1 cellular context compared by ENCODE assay signal in the genomic region with DNA sequence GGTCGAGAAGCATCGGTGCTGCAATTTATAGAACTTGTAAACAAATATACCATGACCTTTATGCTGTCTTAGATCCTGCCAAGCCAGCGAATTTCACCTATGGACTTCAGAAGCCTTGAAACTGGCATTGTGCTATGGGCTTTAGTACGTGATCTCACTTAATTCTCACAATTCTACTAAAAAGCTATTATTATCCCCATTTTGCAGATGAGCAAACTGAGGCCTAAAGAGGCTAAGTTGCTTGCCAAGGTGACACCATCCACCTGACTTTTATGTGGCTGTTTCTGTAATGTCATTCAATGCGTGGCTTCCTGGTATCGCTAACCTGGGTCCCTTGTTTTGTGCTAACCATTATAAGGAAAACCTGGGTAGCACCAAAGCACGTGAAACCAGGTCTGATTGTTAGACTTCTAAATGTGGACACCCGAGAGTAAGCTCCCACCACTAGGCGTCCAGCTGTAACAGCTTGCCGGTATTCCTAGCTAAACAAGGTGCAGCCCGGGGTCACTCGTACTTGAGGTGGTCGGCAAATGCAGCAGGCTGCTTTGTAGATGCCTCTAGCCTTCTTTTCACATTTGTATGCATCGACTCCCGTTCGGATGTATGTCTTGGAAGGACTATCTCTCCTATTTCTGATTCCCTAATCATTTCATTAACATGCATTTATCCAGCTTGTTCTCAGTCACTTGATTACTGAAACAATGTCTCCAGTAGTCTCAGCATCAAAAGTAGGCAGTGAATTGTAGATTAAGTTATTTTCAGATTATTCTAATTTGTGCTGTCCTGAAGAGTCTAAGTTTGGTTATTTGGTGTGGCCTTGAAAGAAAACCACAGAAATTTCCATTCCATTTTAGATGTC.
A peak's percentile ranks its signal among the peaks of the same experiment; 100 is the strongest.
TF ChIP-seq lines count a peak whose summit lies in the region.

No MANE protein-coding gene starts in this region.

TF ChIP-seq in K562, 482 proteins besides CTCF, POLR2A, EP300 and RAD21 (continued from another document and continues in another):
- TF ChIP-seq RFX5 (IDR thresholded peaks at IDR 0.05; ENCODE audit: low read depth, low read length) (no peak), NFIC (IDR thresholded peaks at IDR 0.05) (no peak), KDM4B (IDR thresholded peaks at IDR 0.05; ENCODE audit: borderline replicate concordance in 2 of 2, low read depth in 1 of 2) (no peak), HDAC3 (IDR thresholded peaks at IDR 0.05; ENCODE audit: borderline replicate concordance, partially characterized antibody) (peak; percentile 28), TBP (optimal IDR thresholded peaks at IDR 0.05; ENCODE audit: low read depth, low read length) (no peak), ZNF551 (CRISPR knock-in tag; IDR thresholded peaks at IDR 0.05) (no peak), ZNF830 (CRISPR knock-in tag; IDR thresholded peaks at IDR 0.05) (no peak), FIP1L1 (IDR thresholded peaks at IDR 0.05; ENCODE audit: low read depth, low read length, poor library complexity, severe bottlenecking) (no peak), NFYB (IDR thresholded peaks at IDR 0.05; ENCODE audit: extremely low read depth, insufficient read length) (no peak), PURB (CRISPR knock-in tag; IDR thresholded peaks at IDR 0.05; ENCODE audit: low read depth) (no peak), TCF7 (IDR thresholded peaks at IDR 0.05; ENCODE audit: borderline replicate concordance) (no peak), TRIM28 (IDR thresholded peaks at IDR 0.05) (no peak), ZC3H4 (CRISPR knock-in tag; IDR thresholded peaks at IDR 0.05; ENCODE audit: borderline replicate concordance) (no peak), BMI1 (IDR thresholded peaks at IDR 0.05; ENCODE audit: low read length) (no peak), ZFP1 (CRISPR knock-in tag; IDR thresholded peaks at IDR 0.05) (no peak), PHB2 (IDR thresholded peaks at IDR 0.05; ENCODE audit: low read depth) (no peak), SMAD1 (IDR thresholded peaks at IDR 0.05; ENCODE audit: low read depth, low read length, partially characterized antibody) (no peak), HDAC2 (IDR thresholded peaks at IDR 0.05) (peak; percentile 99), NFXL1 (CRISPR knock-in tag; IDR thresholded peaks at IDR 0.05) (no peak), POLR2AphosphoS5 (IDR thresholded peaks at IDR 0.05; ENCODE audit: control insufficient read depth, insufficient read depth, low read depth, low read length) (no peak), XRCC3 (IDR thresholded peaks at IDR 0.05) (no peak), ZNF780A (CRISPR knock-in tag; IDR thresholded peaks at IDR 0.05) (no peak), BRD9 (IDR thresholded peaks at IDR 0.05; ENCODE audit: low read depth, partially characterized antibody) (peak; percentile 29), HDAC8 (tag; IDR thresholded peaks at IDR 0.05) (no peak), KDM1A (IDR thresholded peaks at IDR 0.05) (peak; percentile 95 to 98), NFE2 (IDR thresholded peaks at IDR 0.05; ENCODE audit: low read depth) (no peak), FOXJ3 (CRISPR knock-in tag; IDR thresholded peaks at IDR 0.05) (0 out of 2 replicates have a peak, but pooled peaks have one; percentile 16), KLF10 (CRISPR knock-in tag; IDR thresholded peaks at IDR 0.05) (0 out of 2 replicates have a peak, but pooled peaks have one; percentile 28), SREBF1 (IDR thresholded peaks at IDR 0.05; ENCODE audit: borderline replicate concordance, low read depth, low read length) (no peak), CREB1 (IDR thresholded peaks at IDR 0.05) (no peak), CREB1 (CRISPR knock-in tag; IDR thresholded peaks at IDR 0.05) (no peak), ZNF699 (CRISPR knock-in tag; IDR thresholded peaks at IDR 0.05; ENCODE audit: insufficient replicate concordance) (no peak), ZNF263 (CRISPR knock-in tag; IDR thresholded peaks at IDR 0.05; ENCODE audit: borderline replicate concordance) (peak; percentile 77; the same call in 1 of the 2 replicates), ZNF707 (CRISPR knock-in tag; conservative IDR thresholded peaks at IDR 0.05) (no peak), RAD51 (IDR thresholded peaks at IDR 0.05; ENCODE audit: borderline replicate concordance, low read depth) (0 out of 2 replicates have a peak, but pooled peaks have one; percentile 2)
- TF ChIP-seq, protein P1, sequence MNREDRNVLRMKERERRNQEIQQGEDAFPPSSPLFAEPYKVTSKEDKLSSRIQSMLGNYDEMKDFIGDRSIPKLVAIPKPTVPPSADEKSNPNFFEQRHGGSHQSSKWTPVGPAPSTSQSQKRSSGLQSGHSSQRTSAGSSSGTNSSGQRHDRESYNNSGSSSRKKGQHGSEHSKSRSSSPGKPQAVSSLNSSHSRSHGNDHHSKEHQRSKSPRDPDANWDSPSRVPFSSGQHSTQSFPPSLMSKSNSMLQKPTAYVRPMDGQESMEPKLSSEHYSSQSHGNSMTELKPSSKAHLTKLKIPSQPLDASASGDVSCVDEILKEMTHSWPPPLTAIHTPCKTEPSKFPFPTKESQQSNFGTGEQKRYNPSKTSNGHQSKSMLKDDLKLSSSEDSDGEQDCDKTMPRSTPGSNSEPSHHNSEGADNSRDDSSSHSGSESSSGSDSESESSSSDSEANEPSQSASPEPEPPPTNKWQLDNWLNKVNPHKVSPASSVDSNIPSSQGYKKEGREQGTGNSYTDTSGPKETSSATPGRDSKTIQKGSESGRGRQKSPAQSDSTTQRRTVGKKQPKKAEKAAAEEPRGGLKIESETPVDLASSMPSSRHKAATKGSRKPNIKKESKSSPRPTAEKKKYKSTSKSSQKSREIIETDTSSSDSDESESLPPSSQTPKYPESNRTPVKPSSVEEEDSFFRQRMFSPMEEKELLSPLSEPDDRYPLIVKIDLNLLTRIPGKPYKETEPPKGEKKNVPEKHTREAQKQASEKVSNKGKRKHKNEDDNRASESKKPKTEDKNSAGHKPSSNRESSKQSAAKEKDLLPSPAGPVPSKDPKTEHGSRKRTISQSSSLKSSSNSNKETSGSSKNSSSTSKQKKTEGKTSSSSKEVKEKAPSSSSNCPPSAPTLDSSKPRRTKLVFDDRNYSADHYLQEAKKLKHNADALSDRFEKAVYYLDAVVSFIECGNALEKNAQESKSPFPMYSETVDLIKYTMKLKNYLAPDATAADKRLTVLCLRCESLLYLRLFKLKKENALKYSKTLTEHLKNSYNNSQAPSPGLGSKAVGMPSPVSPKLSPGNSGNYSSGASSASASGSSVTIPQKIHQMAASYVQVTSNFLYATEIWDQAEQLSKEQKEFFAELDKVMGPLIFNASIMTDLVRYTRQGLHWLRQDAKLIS (CRISPR knock-in tag; IDR thresholded peaks at IDR 0.05), result no peak
- TF ChIP-seq, protein P2, sequence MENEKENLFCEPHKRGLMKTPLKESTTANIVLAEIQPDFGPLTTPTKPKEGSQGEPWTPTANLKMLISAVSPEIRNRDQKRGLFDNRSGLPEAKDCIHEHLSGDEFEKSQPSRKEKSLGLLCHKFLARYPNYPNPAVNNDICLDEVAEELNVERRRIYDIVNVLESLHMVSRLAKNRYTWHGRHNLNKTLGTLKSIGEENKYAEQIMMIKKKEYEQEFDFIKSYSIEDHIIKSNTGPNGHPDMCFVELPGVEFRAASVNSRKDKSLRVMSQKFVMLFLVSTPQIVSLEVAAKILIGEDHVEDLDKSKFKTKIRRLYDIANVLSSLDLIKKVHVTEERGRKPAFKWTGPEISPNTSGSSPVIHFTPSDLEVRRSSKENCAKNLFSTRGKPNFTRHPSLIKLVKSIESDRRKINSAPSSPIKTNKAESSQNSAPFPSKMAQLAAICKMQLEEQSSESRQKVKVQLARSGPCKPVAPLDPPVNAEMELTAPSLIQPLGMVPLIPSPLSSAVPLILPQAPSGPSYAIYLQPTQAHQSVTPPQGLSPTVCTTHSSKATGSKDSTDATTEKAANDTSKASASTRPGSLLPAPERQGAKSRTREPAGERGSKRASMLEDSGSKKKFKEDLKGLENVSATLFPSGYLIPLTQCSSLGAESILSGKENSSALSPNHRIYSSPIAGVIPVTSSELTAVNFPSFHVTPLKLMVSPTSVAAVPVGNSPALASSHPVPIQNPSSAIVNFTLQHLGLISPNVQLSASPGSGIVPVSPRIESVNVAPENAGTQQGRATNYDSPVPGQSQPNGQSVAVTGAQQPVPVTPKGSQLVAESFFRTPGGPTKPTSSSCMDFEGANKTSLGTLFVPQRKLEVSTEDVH (IDR thresholded peaks at IDR 0.05; ENCODE audit: low read depth, partially characterized antibody), result no peak
- TF ChIP-seq, protein P3, sequence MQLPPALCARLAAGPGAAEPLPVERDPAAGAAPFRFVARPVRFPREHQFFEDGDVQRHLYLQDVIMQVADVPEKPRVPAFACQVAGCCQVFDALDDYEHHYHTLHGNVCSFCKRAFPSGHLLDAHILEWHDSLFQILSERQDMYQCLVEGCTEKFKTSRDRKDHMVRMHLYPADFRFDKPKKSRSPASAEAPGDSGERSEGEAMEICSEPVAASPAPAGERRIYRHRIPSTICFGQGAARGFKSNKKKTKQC (CRISPR knock-in tag; IDR thresholded peaks at IDR 0.05), result no peak
- TF ChIP-seq, protein P4, sequence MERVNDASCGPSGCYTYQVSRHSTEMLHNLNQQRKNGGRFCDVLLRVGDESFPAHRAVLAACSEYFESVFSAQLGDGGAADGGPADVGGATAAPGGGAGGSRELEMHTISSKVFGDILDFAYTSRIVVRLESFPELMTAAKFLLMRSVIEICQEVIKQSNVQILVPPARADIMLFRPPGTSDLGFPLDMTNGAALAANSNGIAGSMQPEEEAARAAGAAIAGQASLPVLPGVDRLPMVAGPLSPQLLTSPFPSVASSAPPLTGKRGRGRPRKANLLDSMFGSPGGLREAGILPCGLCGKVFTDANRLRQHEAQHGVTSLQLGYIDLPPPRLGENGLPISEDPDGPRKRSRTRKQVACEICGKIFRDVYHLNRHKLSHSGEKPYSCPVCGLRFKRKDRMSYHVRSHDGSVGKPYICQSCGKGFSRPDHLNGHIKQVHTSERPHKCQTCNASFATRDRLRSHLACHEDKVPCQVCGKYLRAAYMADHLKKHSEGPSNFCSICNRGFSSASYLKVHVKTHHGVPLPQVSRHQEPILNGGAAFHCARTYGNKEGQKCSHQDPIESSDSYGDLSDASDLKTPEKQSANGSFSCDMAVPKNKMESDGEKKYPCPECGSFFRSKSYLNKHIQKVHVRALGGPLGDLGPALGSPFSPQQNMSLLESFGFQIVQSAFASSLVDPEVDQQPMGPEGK (CRISPR knock-in tag; IDR thresholded peaks at IDR 0.05; ENCODE audit: borderline replicate concordance), result no peak
- TF ChIP-seq, protein P5, sequence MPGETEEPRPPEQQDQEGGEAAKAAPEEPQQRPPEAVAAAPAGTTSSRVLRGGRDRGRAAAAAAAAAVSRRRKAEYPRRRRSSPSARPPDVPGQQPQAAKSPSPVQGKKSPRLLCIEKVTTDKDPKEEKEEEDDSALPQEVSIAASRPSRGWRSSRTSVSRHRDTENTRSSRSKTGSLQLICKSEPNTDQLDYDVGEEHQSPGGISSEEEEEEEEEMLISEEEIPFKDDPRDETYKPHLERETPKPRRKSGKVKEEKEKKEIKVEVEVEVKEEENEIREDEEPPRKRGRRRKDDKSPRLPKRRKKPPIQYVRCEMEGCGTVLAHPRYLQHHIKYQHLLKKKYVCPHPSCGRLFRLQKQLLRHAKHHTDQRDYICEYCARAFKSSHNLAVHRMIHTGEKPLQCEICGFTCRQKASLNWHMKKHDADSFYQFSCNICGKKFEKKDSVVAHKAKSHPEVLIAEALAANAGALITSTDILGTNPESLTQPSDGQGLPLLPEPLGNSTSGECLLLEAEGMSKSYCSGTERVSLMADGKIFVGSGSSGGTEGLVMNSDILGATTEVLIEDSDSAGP (CRISPR knock-in tag; IDR thresholded peaks at IDR 0.05), result 0 out of 2 replicates have a peak, but pooled peaks have one; percentile 21
- TF ChIP-seq, protein P6, sequence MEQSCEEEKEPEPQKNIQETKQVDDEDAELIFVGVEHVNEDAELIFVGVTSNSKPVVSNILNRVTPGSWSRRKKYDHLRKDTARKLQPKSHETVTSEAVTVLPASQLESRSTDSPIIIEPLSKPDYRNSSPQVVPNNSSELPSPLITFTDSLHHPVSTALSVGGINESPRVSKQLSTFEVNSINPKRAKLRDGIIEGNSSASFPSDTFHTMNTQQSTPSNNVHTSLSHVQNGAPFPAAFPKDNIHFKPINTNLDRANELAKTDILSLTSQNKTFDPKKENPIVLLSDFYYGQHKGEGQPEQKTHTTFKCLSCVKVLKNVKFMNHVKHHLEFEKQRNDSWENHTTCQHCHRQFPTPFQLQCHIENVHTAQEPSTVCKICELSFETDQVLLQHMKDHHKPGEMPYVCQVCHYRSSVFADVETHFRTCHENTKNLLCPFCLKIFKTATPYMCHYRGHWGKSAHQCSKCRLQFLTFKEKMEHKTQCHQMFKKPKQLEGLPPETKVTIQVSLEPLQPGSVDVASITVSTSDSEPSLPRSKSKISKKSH (CRISPR knock-in tag; IDR thresholded peaks at IDR 0.05), result no peak
- TF ChIP-seq, protein P7, sequence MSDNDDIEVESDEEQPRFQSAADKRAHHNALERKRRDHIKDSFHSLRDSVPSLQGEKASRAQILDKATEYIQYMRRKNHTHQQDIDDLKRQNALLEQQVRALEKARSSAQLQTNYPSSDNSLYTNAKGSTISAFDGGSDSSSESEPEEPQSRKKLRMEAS (CRISPR knock-in tag; IDR thresholded peaks at IDR 0.05), result peak; percentile 43; the same call in 1 of the 2 replicates
- TF ChIP-seq, protein P8, sequence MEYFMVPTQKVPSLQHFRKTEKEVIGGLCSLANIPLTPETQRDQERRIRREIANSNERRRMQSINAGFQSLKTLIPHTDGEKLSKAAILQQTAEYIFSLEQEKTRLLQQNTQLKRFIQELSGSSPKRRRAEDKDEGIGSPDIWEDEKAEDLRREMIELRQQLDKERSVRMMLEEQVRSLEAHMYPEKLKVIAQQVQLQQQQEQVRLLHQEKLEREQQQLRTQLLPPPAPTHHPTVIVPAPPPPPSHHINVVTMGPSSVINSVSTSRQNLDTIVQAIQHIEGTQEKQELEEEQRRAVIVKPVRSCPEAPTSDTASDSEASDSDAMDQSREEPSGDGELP (CRISPR knock-in tag; IDR thresholded peaks at IDR 0.05; ENCODE audit: borderline replicate concordance), result peak; percentile 43; the same call in 1 of the 2 replicates
- TF ChIP-seq, protein P9, sequence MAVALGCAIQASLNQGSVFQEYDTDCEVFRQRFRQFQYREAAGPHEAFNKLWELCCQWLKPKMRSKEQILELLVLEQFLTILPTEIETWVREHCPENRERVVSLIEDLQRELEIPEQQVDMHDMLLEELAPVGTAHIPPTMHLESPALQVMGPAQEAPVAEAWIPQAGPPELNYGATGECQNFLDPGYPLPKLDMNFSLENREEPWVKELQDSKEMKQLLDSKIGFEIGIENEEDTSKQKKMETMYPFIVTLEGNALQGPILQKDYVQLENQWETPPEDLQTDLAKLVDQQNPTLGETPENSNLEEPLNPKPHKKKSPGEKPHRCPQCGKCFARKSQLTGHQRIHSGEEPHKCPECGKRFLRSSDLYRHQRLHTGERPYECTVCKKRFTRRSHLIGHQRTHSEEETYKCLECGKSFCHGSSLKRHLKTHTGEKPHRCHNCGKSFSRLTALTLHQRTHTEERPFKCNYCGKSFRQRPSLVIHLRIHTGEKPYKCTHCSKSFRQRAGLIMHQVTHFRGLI (CRISPR knock-in tag; IDR thresholded peaks at IDR 0.05), result no peak
